Comparison of ENCODE assay signal across 17 cellular contexts in genomic region chr12:132003846-132004245, GRCh38. TPM values are rescaled to one million over a fixed set of nuclear protein-coding genes. Genes with fewer than 3 reads are reported as not detected.
DNase-seq lines count a peak whose midpoint lies in the region; ATAC-seq and TF ChIP-seq lines count a peak whose summit lies in the region.
"Had no signal": no experiment of that assay in that cellular context is flagged by ENCODE, and none has a peak within 500 bp of the region (broad histone marks: within the 10 kb centered on the region; RNA-seq: fewer than 3 reads in every experiment).

No MANE protein-coding gene starts in this region.

- H3K27me3 Mint-ChIP-seq in HFFc6 (ENCODE audit: insufficient read depth) = no peaks in the 10 kb centered on the region
- H3K27me3 Mint-ChIP-seq: naive B cell had no signal

- H3K27ac Mint-ChIP-seq in HFFc6 = peak overlapping the region; percentile 83
- H3K27ac Mint-ChIP-seq: GM23338, naive B cell had no signal

- in situ Hi-C loops in astrocyte of the spinal cord (cut with HindIII; ENCODE audit: low sequenced_read_pairs) = no loop called here

- H3K9me3 ChIP-seq in suprapubic skin = no peaks in the 10 kb centered on the region

- no peak for TF ChIP-seq EP300 in suprapubic skin (IDR thresholded peaks at IDR 0.05)

- H3K4me1 Mint-ChIP-seq in HFFc6 (ENCODE audit: low read depth) = peaks cover 35% of the 10 kb centered on the region

- TF ChIP-seq POLR2A in suprapubic skin (IDR thresholded peaks at IDR 0.05) = no peak

- H3K4me3 ChIP-seq in astrocyte of the spinal cord (ENCODE audit: low read depth, low read length) (no peak overlapping the region), suprapubic skin (no peak overlapping the region)
- H3K4me3 ChIP-seq: cardiac muscle cell, GM23338 had no signal

- peak overlapping the region; percentile 63 for H3K4me3 Mint-ChIP-seq in HFFc6
- H3K4me3 Mint-ChIP-seq: GM23338, naive B cell had no signal

- no peaks in the 10 kb centered on the region for H3K4me1 ChIP-seq in suprapubic skin

- 76% methylated on average over 1 of the region's 1 CpG for WGBS in suprapubic skin

- TF ChIP-seq CTCF in HFFc6 (IDR thresholded peaks at IDR 0.05) (no peak), astrocyte of the spinal cord (IDR thresholded peaks at IDR 0.05; ENCODE audit: low read depth, low read length) (no peak), suprapubic skin (IDR thresholded peaks at IDR 0.05) (no peak)

- ATAC-seq in GM18861 (IDR thresholded peaks at IDR 0.05; ENCODE audit: unreplicated experiment) = no peak
- ATAC-seq: GM23338 had no signal

- H3K27ac ChIP-seq in suprapubic skin = no peak overlapping the region
- H3K27ac ChIP-seq: 22Rv1, cardiac muscle cell, RWPE1 had no signal

- DNase-seq in A172 (ENCODE audit: low spot score) (peak; percentile 61), HFFc6 (peak; percentile 70), astrocyte of the spinal cord (ENCODE audit: low read depth, low spot score) (peak; percentile 55), hepatic stellate cell (ENCODE audit: low spot score) (peak; percentile 60), suprapubic skin (ENCODE audit: low spot score in 2 of 2) (no peak), NCI-H748 (lab: John Stamatoyannopoulos, UW; ENCODE audit: unreplicated experiment) (no peak), NCI-H774 (lab: John Stamatoyannopoulos, UW) (no peak)
- DNase-seq: activated naive CD4-positive, alpha-beta T cell; hippocampal formation; naive B cell; NCI-H2107; substantia nigra had no signal

- H3K36me3 ChIP-seq in suprapubic skin = peaks cover 54% of the 10 kb centered on the region

- H3K27me3 ChIP-seq in suprapubic skin = no peaks in the 10 kb centered on the region
- H3K27me3 ChIP-seq: cardiac muscle cell had no signal

- H3K36me3 Mint-ChIP-seq in HFFc6 (ENCODE audit: low read depth) = peaks cover 22% of the 10 kb centered on the region

- no peaks in the 10 kb centered on the region for H3K9me3 Mint-ChIP-seq in HFFc6
- H3K9me3 Mint-ChIP-seq: GM23338, naive B cell had no signal

RNA-seq across cellular contexts. Expression of gene EP400, which starts 54.1 kb away (rescaled TPM):
- total RNA-seq in A172 (2014; rRNA removed; shearing (Covaris generic)) = 6.6 and 6.8 TPM in 2 replicates
- 10 to 100 TPM; 27.5 to 35.3 (median 30.4) TPM for total RNA-seq in HFFc6 (2021; fragmentation: NEBNext Ultra II Directional; extraction: Animal tissue kit (Norgen Biotek cat#: 25700))
- 10 to 100 TPM; 32.0 to 81.3 (median 40.1) TPM for total RNA-seq in suprapubic skin

Comparison
In these comparisons a context has a peak if more than half of its experiments do, and no peak if none do; other contexts are left out.
1. DNase-seq: peak in A172 (single experiment), HFFc6 (single experiment), astrocyte of the spinal cord (single experiment) and hepatic stellate cell (single experiment); none in suprapubic skin (0 of 2), NCI-H748 (single experiment) and NCI-H774 (single experiment).